Comparison of ENCODE assay signal across 23 cellular contexts in the genomic region with DNA sequence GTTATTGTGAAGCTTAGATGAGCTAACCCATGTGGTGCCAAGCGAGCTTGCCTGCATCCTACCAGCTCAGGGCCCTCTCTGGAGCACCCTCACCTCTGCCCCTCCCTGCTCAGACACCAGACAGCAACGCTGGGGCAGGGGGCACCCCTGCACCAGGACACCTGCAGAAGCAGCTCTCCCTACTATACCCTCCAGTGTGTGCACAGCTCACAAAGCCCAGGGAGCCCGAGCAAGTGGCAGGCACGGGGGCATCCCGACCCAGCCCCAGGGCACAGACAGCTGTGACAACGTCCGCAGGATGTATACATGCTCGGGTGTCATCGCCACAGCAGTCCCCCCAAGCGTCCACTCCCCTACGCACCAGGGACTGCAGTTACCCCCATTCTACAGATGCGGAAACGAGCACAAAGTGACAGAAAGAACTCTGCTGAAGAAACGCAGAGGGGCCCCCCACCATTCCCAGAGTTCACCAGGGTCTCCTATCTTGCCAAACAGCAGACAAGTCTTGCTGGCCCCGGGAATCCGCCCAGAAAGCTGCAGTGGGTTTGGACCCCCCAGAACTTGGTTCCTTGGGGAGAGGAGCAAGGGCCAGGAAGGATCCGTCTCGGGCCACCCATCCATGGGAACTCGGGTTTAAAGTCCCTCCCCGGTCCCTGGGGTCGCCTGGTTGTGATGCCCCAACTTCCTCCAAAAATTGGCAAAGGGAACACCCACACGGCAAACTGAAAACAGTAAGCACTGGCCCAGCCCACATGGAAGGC. TPM values are rescaled to one million over a fixed set of nuclear protein-coding genes. Genes with fewer than 3 reads are reported as not detected.
DNase-seq lines count a peak whose midpoint lies in the region; ATAC-seq and TF ChIP-seq lines count a peak whose summit lies in the region.
"Had no signal": no experiment of that assay in that cellular context is flagged by ENCODE, and none has a peak within 500 bp of the region (broad histone marks: within the 10 kb centered on the region; RNA-seq: fewer than 3 reads in every experiment).

No MANE protein-coding gene starts in this region.

- H3K36me3 ChIP-seq in Loucy (ENCODE audit: insufficient read depth, low read length) (no peaks in the 10 kb centered on the region), gastroesophageal sphincter (no peaks in the 10 kb centered on the region), smooth muscle cell (ENCODE audit: low read depth) (no peaks in the 10 kb centered on the region)
- H3K36me3 ChIP-seq: gastrocnemius medialis, lower lobe of right lung, neutrophil, upper lobe of right lung had no signal

- WGBS in gastroesophageal sphincter (ENCODE audit: low coverage in 1 of 2), 2 donors = 27% methylated on average over 2 of the region's 22 CpGs; no CpG with 5 or more reads in 1 of the 2 donors
- WGBS in smooth muscle cell (ENCODE audit: low lambda C conversion rate) = 92% methylated on average over 22 of the region's 22 CpGs

- no peak for TF ChIP-seq EP300 in gastroesophageal sphincter (IDR thresholded peaks at IDR 0.05)

- H3K27ac ChIP-seq in gastroesophageal sphincter (peak overlapping the region in 3 of 4 donors; percentile 29 to 79 (median 51)), substantia nigra (ENCODE audit: low read depth, low read length, poor library complexity, severe bottlenecking) (peak overlapping the region; percentile 35), smooth muscle cell (ENCODE audit: low read depth) (no peak overlapping the region)
- H3K27ac ChIP-seq: body of pancreas, lower lobe of right lung, neutrophil, SK-N-MC, upper lobe of right lung had no signal

- H3K4me3 ChIP-seq in Loucy (ENCODE audit: low read length, poor library complexity, severe bottlenecking) (peak overlapping the region; percentile 52), gastroesophageal sphincter (no peak overlapping the region), smooth muscle cell (no peak overlapping the region)
- H3K4me3 ChIP-seq: body of pancreas, esophagus squamous epithelium, lower lobe of right lung, SK-N-MC, upper lobe of right lung had no signal

- H3K4me1 ChIP-seq in Loucy (ENCODE audit: insufficient read depth, low read length, poor library complexity, severe bottlenecking) (peaks cover 42% of the 10 kb centered on the region), gastroesophageal sphincter (peaks cover 4 to 98% (median 49%) of the 10 kb centered on the region in 3 donors), smooth muscle cell (ENCODE audit: low read depth) (peaks cover 25% of the 10 kb centered on the region)

- H3K9me3 ChIP-seq in Loucy (ENCODE audit: insufficient read depth, low read depth, low read length) = no peaks in the 10 kb centered on the region
- no peaks in the 10 kb centered on the region for H3K9me3 ChIP-seq in gastroesophageal sphincter
- H3K9me3 ChIP-seq in smooth muscle cell (replicated peaks; ENCODE audit: low read depth) = no peaks in the 10 kb centered on the region
- H3K9me3 ChIP-seq: body of pancreas, esophagus squamous epithelium, gastrocnemius medialis, lower lobe of right lung, neutrophil, upper lobe of right lung had no signal

- TF ChIP-seq POLR2A in gastroesophageal sphincter (IDR thresholded peaks at IDR 0.05) = no peak

- H3F3A ChIP-seq in Loucy (ENCODE audit: low read depth) (no peaks in the 10 kb centered on the region), smooth muscle cell (ENCODE audit: low read depth) (peaks cover 18% of the 10 kb centered on the region)

- DNase-seq in Right ventricle myocardium inferior (ENCODE audit: missing footprints) = peak; percentile 59
- no peak for DNase-seq in Right ventricle myocardium superior
- DNase-seq in substantia nigra (lab: John Stamatoyannopoulos, UW) = no peak
- DNase-seq in T-helper 2 cell = no peak
- no peak for DNase-seq in smooth muscle cell (lab: John Stamatoyannopoulos, UW; ENCODE audit: unreplicated experiment)
- DNase-seq in germinal center (ENCODE audit: low spot score) = no peak
- DNase-seq: ACHN; activated CD4-positive, alpha-beta T cell treated with anti-CD3 and anti-CD28 coated beads, Interleukin-2, amount 50 U/mL, for 48 hours; activated naive CD4-positive, alpha-beta T cell treated with anti-CD3 and anti-CD28 coated beads, Interleukin-2, amount 50 U/mL, for 16 hours; body of pancreas; CD4-positive, alpha-beta memory T cell; esophagus squamous epithelium; lower lobe of right lung; NCI-H1417 treated with DMSO at 0.1 percent for 48 hours; NCI-H2107; stimulated activated CD4-positive, alpha-beta T cell treated with anti-CD3 and anti-CD28 coated beads, Interleukin-12 subunit alpha, Interleukin-12 subunit beta, amount 100 ng/mL, for 4 hours; stimulated activated CD4-positive, alpha-beta T cell treated with anti-CD3 and anti-CD28 coated beads, Interleukin-4, amount 100 ng/mL, for 4 hours; upper lobe of right lung had no signal

- no peak overlapping the region for H2AFZ ChIP-seq in Loucy (ENCODE audit: low read length)
- H2AFZ ChIP-seq in smooth muscle cell (ENCODE audit: low read depth) = no peak overlapping the region

- peaks cover 83% of the 10 kb centered on the region for H4K20me1 ChIP-seq in Loucy (ENCODE audit: insufficient read depth, low read length, poor library complexity, severe bottlenecking)
- H4K20me1 ChIP-seq in smooth muscle cell (ENCODE audit: low read depth) = peaks cover 100% of the 10 kb centered on the region

- peak overlapping the region; percentile 36 for H3K9ac ChIP-seq in Loucy (ENCODE audit: low read depth, low read length, poor library complexity, severe bottlenecking)
- no peak overlapping the region for H3K9ac ChIP-seq in smooth muscle cell (ENCODE audit: low read depth)

- H3K79me2 ChIP-seq in Loucy (ENCODE audit: insufficient read depth, low read length) (peaks cover 98% of the 10 kb centered on the region), smooth muscle cell (ENCODE audit: low read depth) (peaks cover 100% of the 10 kb centered on the region)

- intact Hi-C loops in Right ventricle myocardium inferior (cut with DNase I) (no loop called here), Right ventricle myocardium superior (cut with DNase I) (loop anchor here (5.0 kb wide), 1 partner anchor 33 kb away; no protein-coding TSS in a partner anchor)

- H3K9me2 ChIP-seq in Loucy (replicated peaks; ENCODE audit: low read depth, low read length) = no peaks in the 10 kb centered on the region

- no peak for ATAC-seq in Right ventricle myocardium inferior
- no peak for ATAC-seq in Right ventricle myocardium superior (ENCODE audit: poor library complexity)
- ATAC-seq in gastroesophageal sphincter = no peak
- ATAC-seq: body of pancreas, lower lobe of right lung, upper lobe of right lung had no signal

- H3K27me3 ChIP-seq in Loucy (ENCODE audit: insufficient read depth, low read length, poor library complexity, severe bottlenecking) = no peaks in the 10 kb centered on the region
- H3K27me3 ChIP-seq in gastroesophageal sphincter = no peaks in the 10 kb centered on the region
- H3K27me3 ChIP-seq in smooth muscle cell (ENCODE audit: low read depth) = no peaks in the 10 kb centered on the region
- H3K27me3 ChIP-seq: body of pancreas, esophagus squamous epithelium, gastrocnemius medialis, neutrophil, upper lobe of right lung had no signal

- H3K4me2 ChIP-seq in Loucy (ENCODE audit: low read depth, low read length, poor library complexity, severe bottlenecking) = peak overlapping the region; percentile 84
- no peak overlapping the region for H3K4me2 ChIP-seq in smooth muscle cell

- TF ChIP-seq CTCF in Loucy (conservative IDR thresholded peaks at IDR 0.05; ENCODE audit: low read length) = no peak
- no peak for TF ChIP-seq CTCF in gastroesophageal sphincter (IDR thresholded peaks at IDR 0.05)
- no peak for TF ChIP-seq CTCF in smooth muscle cell (IDR thresholded peaks at IDR 0.05; ENCODE audit: borderline replicate concordance, insufficient read depth, poor library complexity, severe bottlenecking)

RNA-seq across cellular contexts. Expression of gene NCOR2, which starts 12.1 kb away (rescaled TPM):
- total RNA-seq in Right ventricle myocardium inferior (134 TPM), Right ventricle myocardium superior (133 TPM), gastroesophageal sphincter (100 to 1,000 TPM in 2 of 4 donors, 10 to 100 TPM in 2; 67.2 to 148 (median 105) TPM), smooth muscle cell (64.1 and 64.7 TPM in 2 replicates)
- polyA plus RNA-seq in smooth muscle cell = 164 and 169 TPM in 2 replicates
